ENCODE assay signal across 8 cellular contexts in the genomic region with DNA sequence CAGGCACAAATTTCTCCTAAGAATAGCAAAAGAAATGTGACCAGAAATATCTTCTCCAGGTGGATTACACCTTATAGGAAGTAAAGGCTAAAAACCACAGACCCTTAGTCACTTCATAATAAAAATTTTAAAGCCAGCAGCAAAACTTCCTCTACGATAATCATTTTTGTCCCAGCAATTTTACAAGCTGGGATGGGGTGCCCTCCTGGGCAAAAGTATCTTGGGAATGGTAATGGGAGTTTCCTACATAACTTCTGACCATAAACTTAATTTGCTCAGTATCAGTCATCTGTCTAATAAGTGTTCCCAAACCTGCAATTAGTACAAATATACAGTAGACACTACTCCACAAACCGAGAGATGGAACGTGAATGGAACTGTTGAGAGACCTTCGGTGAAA. TPM values are rescaled to one million over a fixed set of nuclear protein-coding genes. Genes with fewer than 3 reads are reported as not detected.
DNase-seq lines count a peak whose midpoint lies in the region; TF ChIP-seq lines count a peak whose summit lies in the region.

No MANE protein-coding gene starts in this region.

- H4K20me1 ChIP-seq in MM.1S (ENCODE audit: insufficient read depth, low read length) (peaks cover 12% of the 10 kb centered on the region), neural progenitor cell (ENCODE audit: low read depth) (peaks cover 61% of the 10 kb centered on the region)

- H2AFZ ChIP-seq in MM.1S (ENCODE audit: low read length): no peak overlapping the region
- no peak overlapping the region for H2AFZ ChIP-seq in neural progenitor cell (replicated peaks)

- peak overlapping the region; percentile 96 for H3K4me3 Mint-ChIP-seq in neural progenitor cell

- H3K79me2 ChIP-seq in MM.1S (ENCODE audit: low read length): peaks cover 79% of the 10 kb centered on the region
- peaks cover 79% of the 10 kb centered on the region for H3K79me2 ChIP-seq in neural progenitor cell (ENCODE audit: low read depth)

- peaks cover 33% of the 10 kb centered on the region for H3F3A ChIP-seq in MM.1S (ENCODE audit: insufficient read depth, low read length)
- H3F3A ChIP-seq in neural progenitor cell (ENCODE audit: low read depth): peaks cover 77% of the 10 kb centered on the region

- H3K27ac ChIP-seq in C4-2B (peak overlapping the region; percentile 98), MM.1S (ENCODE audit: low read length) (peak overlapping the region; percentile 54; the same call in 1 of the 2 replicates), neural progenitor cell (peak overlapping the region; percentile 86)
- peak overlapping the region; percentile 86 for H3K27ac ChIP-seq in effector memory CD4-positive, alpha-beta T cell (ENCODE audit: insufficient read depth, low read length, poor library complexity, severe bottlenecking)

- H3K36me3 ChIP-seq in MM.1S (replicated peaks; ENCODE audit: insufficient read depth, low read length) (no peaks in the 10 kb centered on the region), neural progenitor cell (no peaks in the 10 kb centered on the region)
- H3K36me3 ChIP-seq in effector memory CD4-positive, alpha-beta T cell (ENCODE audit: control insufficient read depth, insufficient read depth, low read length): peaks cover 2% of the 10 kb centered on the region

- H3K9ac ChIP-seq in MM.1S (ENCODE audit: low read length) (peak overlapping the region; percentile 73), neural progenitor cell (peak overlapping the region; percentile 52)

- peaks cover 19% of the 10 kb centered on the region for H3K4me1 ChIP-seq in MM.1S (ENCODE audit: low read length)
- H3K4me1 ChIP-seq in effector memory CD4-positive, alpha-beta T cell (ENCODE audit: control insufficient read depth, insufficient read depth, low read length, poor library complexity, severe bottlenecking): peaks cover 27% of the 10 kb centered on the region
- H3K4me1 ChIP-seq in neural progenitor cell: peaks cover 21% of the 10 kb centered on the region

- no peaks in the 10 kb centered on the region for H3K9me2 ChIP-seq in MM.1S (replicated peaks; ENCODE audit: insufficient read depth, low read length)

- H3K9me3 ChIP-seq in MM.1S (replicated peaks; ENCODE audit: insufficient read depth, low read length) (no peaks in the 10 kb centered on the region), neural progenitor cell (ENCODE audit: low read depth) (no peaks in the 10 kb centered on the region)
- H3K9me3 ChIP-seq in effector memory CD4-positive, alpha-beta T cell (ENCODE audit: control insufficient read depth, low read length): no peaks in the 10 kb centered on the region

- TF ChIP-seq CTCF in C4-2B (conservative IDR thresholded peaks at IDR 0.05) (no peak), MM.1S (IDR thresholded peaks at IDR 0.05; ENCODE audit: low read length) (no peak), neural progenitor cell (IDR thresholded peaks at IDR 0.05) (no peak)

- H3K27me3 Mint-ChIP-seq in neural progenitor cell (ENCODE audit: insufficient read depth, low read depth): peaks cover under 1% of the 10 kb centered on the region

- no peak overlapping the region for H3K27ac Mint-ChIP-seq in neural progenitor cell

- peaks cover 14% of the 10 kb centered on the region for H3K36me3 Mint-ChIP-seq in neural progenitor cell

- H3K4me1 Mint-ChIP-seq in neural progenitor cell: peaks cover 29% of the 10 kb centered on the region

- no peaks in the 10 kb centered on the region for H3K9me3 Mint-ChIP-seq in neural progenitor cell

- no peaks in the 10 kb centered on the region for H3K27me3 ChIP-seq in MM.1S (replicated peaks; ENCODE audit: insufficient read depth, low read length)
- H3K27me3 ChIP-seq in effector memory CD4-positive, alpha-beta T cell (replicated peaks; ENCODE audit: control insufficient read depth, insufficient read depth, low read length, poor library complexity, severe bottlenecking): no peaks in the 10 kb centered on the region
- no peaks in the 10 kb centered on the region for H3K27me3 ChIP-seq in neural progenitor cell

- peak overlapping the region; percentile 81 for H3K4me2 ChIP-seq in MM.1S (ENCODE audit: low read depth, low read length)
- H3K4me2 ChIP-seq in neural progenitor cell: peak overlapping the region; percentile 88

- no peak for DNase-seq in MM.1S
- DNase-seq in effector memory CD4-positive, alpha-beta T cell: no peak
- no peak for DNase-seq in neural progenitor cell (ENCODE audit: low spot score)
- no peak for DNase-seq in cerebellar cortex (ENCODE audit: low spot score)
- no peak for DNase-seq in COLO829 (ENCODE audit: low spot score)
- DNase-seq in stimulated activated CD4-positive, alpha-beta T cell treated with anti-CD3 and anti-CD28 coated beads, Interleukin-2, amount 100 ng/mL, for 48 hours: no peak
- no peak for DNase-seq in NCI-H2196 (lab: John Stamatoyannopoulos, UW; ENCODE audit: unreplicated experiment)

- peak overlapping the region; percentile 88 for H3K4me3 ChIP-seq in MM.1S (ENCODE audit: low read length)
- peak overlapping the region; percentile 94 for H3K4me3 ChIP-seq in effector memory CD4-positive, alpha-beta T cell (ENCODE audit: insufficient read depth, low read depth, low read length, poor library complexity, severe bottlenecking)
- peak overlapping the region; percentile 80 for H3K4me3 ChIP-seq in neural progenitor cell

RNA-seq across cellular contexts. Expression of a gene that starts 3.0 kb away (rescaled TPM):
- total RNA-seq in neural progenitor cell (ENCODE audit: low replicate concordance): 49.1 and 54.3 TPM in 2 replicates

RNA-seq across cellular contexts. Expression of a gene that starts 45.5 kb away (rescaled TPM):
- 25.6 and 36.0 TPM in 2 replicates for total RNA-seq in neural progenitor cell (ENCODE audit: low replicate concordance)

RNA-seq across cellular contexts. Expression of a gene that starts 50.8 kb away (rescaled TPM):
- total RNA-seq in neural progenitor cell (ENCODE audit: low replicate concordance): 84.0 and 131 TPM in 2 replicates

RNA-seq across cellular contexts. Expression of a gene that starts 57.5 kb away (rescaled TPM):
- total RNA-seq in neural progenitor cell (ENCODE audit: low replicate concordance): 1.5 and 4.9 TPM in 2 replicates
